27 cellular contexts compared by ENCODE assay signal in the genomic region with DNA sequence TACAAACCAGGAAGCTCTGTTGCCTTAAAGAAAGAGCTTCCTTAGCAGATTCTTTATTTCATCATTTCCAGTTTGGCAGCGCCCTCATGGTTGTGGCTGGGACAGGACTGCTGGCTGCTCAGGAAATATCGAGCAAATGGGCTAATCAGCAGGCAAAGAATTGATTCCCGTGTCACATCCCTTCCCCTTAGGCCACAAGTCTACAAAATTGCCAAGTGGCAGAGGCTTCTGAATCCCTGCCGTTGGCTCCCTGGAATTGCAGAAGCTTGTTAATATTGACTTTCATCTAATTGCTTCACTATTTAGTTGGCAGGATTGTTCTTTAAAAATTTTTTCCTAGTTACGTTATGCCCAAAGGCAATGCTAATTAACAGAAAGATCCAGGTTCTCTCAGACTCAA.
"Had no signal": no experiment of that assay in that cellular context is flagged by ENCODE, and none has a peak within 500 bp of the region (broad histone marks: within the 10 kb centered on the region; RNA-seq: fewer than 3 reads in every experiment).

No MANE protein-coding gene starts in this region.

- DNase-seq: activated CD4-positive, alpha-beta memory T cell treated with anti-CD3 and anti-CD28 coated beads, Interleukin-2, amount 10 ng/mL, durations not matched to agents 7 days and 5 days; activated CD4-positive, alpha-beta T cell treated with anti-CD3 and anti-CD28 coated beads for 36 hours; activated CD4-positive, alpha-beta T cell treated with anti-CD3 and anti-CD28 coated beads, Interleukin-2, amount 10 ng/mL, durations not matched to agents 24 days and 14 days; activated CD4-positive, alpha-beta T cell treated with anti-CD3 and anti-CD28 coated beads, Interleukin-2, amount 50 U/mL, for 4 hours; activated CD4-positive, CD25-positive, alpha-beta regulatory T cell; activated CD4-positive, CD25-positive, alpha-beta regulatory T cell treated with anti-CD3 and anti-CD28 coated beads, Interleukin-2, amount 50 U/mL, for 72 hours; activated CD8-positive, alpha-beta memory T cell treated with anti-CD3 and anti-CD28 coated beads, Interleukin-2, amount 50 U/mL, for 48 hours; activated gamma-delta T cell; activated naive CD4-positive, alpha-beta T cell; activated naive CD4-positive, alpha-beta T cell treated with anti-CD3 and anti-CD28 coated beads, Interleukin-2, amount 10 ng/mL, durations not matched to agents 7 days and 5 days; activated naive CD8-positive, alpha-beta T cell treated with anti-CD3 and anti-CD28 coated beads, Interleukin-2, amount 10 ng/mL, durations not matched to agents 7 days and 5 days; activated T-cell treated with anti-CD3 and anti-CD28 coated beads for 4 hours; activated T-cell treated with anti-CD3 and anti-CD28 coated beads, Interleukin-2, amount 50 U/mL, for 24 hours; activated T-cell treated with anti-CD3 and anti-CD28 coated beads, Interleukin-2, amount 50 U/mL, for 72 hours; anterior cingulate cortex; brain microvascular endothelial cell; dorsolateral prefrontal cortex; effector memory CD4-positive, alpha-beta T cell; endodermal cell; foreskin fibroblast; head of caudate nucleus; T-helper 1 cell; T-helper 17 cell; T1000 had no signal

- ATAC-seq: activated CD4-positive, alpha-beta T cell treated with anti-CD3 and anti-CD28 coated beads for 36 hours; activated naive CD4-positive, alpha-beta T cell treated with anti-CD3 and anti-CD28 coated beads, Interleukin-2, amount 50 U/mL, for 72 hours; activated T-cell treated with anti-CD3 and anti-CD28 coated beads, Interleukin-2, amount 50 U/mL, for 72 hours; esophagus mucosa; T-helper 17 cell had no signal

- H3K27ac ChIP-seq: brain microvascular endothelial cell, coronary artery, dorsolateral prefrontal cortex had no signal

- H3K36me3 ChIP-seq: brain microvascular endothelial cell had no signal

- H3K4me3 ChIP-seq: coronary artery, dorsolateral prefrontal cortex had no signal
